ENCODE assay signal across 1 cellular context in the genomic region with DNA sequence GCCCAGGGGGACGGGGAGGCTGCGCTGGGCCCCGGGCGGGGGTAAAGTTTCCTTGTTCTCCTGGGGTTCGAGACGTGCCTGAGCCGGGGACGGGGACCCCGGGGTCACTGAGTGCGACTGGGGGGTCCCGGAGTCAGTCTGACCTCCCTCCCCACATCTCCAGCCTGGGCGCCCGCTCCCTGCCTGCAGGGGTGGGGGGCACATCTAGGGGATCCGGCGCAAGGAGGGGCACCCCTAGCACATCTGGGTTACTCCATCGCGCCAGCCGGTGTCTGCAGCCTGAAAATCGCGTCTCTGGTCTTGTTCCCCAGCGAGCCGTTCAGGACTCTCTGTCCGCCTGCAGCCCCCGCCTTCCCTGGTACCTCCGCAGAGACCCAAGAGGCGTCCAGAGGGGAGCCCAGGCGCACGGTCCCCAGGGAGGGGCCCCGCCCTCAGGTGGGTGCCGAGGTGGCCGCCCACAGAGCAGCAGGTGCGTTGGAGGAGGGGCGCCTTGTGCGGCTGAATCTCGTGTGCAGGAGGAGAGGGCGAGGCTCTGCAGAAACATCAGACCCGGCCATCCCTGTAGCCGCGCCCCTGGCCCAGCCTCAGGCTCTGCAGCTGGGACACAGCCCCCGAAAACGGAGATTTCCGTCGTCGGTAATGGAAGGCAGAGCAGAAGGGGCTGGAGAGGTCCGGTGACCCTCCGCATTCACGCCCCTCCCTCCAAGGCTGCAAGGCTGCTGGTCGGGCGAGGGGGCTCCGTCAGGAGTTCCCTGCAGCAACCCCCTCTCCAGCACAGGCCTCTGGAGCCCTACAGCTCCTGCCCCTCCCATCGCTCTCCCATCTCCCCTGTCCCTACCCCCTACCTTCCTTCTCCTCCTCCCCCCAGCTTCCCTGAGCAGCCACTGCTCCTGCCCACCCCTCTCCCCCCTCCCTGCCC.
TF ChIP-seq lines count a peak whose summit lies in the region.

No MANE protein-coding gene starts in this region.

TF ChIP-seq in GM23338, 12 proteins besides CTCF, POLR2A, EP300 and RAD21 (continued from another document):
- TF ChIP-seq, protein P1, sequence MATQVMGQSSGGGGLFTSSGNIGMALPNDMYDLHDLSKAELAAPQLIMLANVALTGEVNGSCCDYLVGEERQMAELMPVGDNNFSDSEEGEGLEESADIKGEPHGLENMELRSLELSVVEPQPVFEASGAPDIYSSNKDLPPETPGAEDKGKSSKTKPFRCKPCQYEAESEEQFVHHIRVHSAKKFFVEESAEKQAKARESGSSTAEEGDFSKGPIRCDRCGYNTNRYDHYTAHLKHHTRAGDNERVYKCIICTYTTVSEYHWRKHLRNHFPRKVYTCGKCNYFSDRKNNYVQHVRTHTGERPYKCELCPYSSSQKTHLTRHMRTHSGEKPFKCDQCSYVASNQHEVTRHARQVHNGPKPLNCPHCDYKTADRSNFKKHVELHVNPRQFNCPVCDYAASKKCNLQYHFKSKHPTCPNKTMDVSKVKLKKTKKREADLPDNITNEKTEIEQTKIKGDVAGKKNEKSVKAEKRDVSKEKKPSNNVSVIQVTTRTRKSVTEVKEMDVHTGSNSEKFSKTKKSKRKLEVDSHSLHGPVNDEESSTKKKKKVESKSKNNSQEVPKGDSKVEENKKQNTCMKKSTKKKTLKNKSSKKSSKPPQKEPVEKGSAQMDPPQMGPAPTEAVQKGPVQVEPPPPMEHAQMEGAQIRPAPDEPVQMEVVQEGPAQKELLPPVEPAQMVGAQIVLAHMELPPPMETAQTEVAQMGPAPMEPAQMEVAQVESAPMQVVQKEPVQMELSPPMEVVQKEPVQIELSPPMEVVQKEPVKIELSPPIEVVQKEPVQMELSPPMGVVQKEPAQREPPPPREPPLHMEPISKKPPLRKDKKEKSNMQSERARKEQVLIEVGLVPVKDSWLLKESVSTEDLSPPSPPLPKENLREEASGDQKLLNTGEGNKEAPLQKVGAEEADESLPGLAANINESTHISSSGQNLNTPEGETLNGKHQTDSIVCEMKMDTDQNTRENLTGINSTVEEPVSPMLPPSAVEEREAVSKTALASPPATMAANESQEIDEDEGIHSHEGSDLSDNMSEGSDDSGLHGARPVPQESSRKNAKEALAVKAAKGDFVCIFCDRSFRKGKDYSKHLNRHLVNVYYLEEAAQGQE (IDR thresholded peaks at IDR 0.05; ENCODE audit: unreplicated experiment): no peak
- TF ChIP-seq POLR2AphosphoS5 (IDR thresholded peaks at IDR 0.05; ENCODE audit: low read depth) (0 out of 2 replicates have a peak, but pooled peaks have one; percentile 12), ZNF114 (CRISPR knock-in tag; IDR thresholded peaks at IDR 0.05) (no peak)
